1 cellular context compared by ENCODE assay signal in the genomic region with DNA sequence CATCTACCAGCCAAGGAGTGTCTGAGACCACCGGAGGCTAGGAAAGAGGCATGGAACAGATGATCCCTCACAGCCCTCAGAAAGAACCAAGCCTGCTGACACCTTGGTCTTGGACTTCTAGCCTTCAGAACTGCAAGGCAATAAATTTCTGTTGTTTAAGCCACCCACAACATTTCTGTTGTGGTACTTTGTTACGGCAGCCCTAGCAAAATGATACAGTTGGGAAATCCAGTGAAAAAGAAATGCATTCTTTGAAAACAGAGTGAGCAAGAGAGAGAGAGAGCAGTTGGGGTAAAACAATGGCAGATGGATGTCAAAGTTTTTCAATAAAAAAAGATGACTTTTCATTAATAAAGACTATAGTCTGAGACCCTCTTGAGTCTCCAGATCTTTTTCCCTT.
TF ChIP-seq lines count a peak whose summit lies in the region.

No MANE protein-coding gene starts in this region.

TF ChIP-seq in IMR-90, 13 proteins besides CTCF, POLR2A, EP300 and RAD21:
- TF ChIP-seq, protein P1, sequence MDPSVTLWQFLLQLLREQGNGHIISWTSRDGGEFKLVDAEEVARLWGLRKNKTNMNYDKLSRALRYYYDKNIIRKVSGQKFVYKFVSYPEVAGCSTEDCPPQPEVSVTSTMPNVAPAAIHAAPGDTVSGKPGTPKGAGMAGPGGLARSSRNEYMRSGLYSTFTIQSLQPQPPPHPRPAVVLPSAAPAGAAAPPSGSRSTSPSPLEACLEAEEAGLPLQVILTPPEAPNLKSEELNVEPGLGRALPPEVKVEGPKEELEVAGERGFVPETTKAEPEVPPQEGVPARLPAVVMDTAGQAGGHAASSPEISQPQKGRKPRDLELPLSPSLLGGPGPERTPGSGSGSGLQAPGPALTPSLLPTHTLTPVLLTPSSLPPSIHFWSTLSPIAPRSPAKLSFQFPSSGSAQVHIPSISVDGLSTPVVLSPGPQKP (IDR thresholded peaks at IDR 0.05; ENCODE audit: borderline replicate concordance, low read depth, low read length) = no peak
- TF ChIP-seq RFX5 (IDR thresholded peaks at IDR 0.05; ENCODE audit: low read depth, low read length) (no peak), CHD1 (IDR thresholded peaks at IDR 0.05; ENCODE audit: low read depth, low read length) (no peak)
- TF ChIP-seq, protein P2, sequence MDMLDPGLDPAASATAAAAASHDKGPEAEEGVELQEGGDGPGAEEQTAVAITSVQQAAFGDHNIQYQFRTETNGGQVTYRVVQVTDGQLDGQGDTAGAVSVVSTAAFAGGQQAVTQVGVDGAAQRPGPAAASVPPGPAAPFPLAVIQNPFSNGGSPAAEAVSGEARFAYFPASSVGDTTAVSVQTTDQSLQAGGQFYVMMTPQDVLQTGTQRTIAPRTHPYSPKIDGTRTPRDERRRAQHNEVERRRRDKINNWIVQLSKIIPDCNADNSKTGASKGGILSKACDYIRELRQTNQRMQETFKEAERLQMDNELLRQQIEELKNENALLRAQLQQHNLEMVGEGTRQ (IDR thresholded peaks at IDR 0.05; ENCODE audit: low read depth, low read length) = no peak
